ENCODE assay signal across 8 cellular contexts in the genomic region with DNA sequence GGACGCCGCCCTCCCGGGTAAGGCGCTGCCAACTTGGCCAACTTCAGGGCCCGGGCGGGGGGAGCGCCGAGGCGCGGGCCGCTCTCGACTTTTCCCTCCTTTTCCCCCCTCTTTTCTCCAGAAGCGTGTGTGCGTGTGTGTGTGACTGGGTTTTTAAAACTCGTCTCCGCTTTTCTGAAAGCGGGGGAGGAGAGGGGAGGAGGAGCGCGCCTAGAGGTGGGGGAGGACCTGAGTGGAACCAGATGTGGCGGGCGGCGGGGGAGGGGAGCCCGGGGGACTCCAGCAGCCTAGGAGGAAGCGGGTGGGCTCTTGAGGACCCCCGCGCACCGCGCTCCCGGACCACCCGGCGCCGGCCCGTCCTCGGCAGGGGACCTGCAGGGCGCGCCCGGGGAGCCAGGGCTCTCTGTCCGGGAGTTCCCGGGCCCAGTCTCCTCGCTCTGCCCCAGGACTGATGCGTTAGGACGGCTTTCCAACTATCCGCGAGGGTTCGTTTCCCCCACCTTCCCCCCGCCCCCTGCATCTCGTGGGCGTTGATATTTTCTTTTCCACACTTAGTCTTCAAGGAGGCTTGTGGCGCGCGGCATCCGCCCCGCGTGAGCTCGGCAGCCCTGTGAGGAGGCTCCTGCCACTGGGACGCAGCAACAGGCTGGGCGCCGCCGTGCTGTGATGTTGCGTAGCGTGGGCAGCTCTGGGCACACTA. TPM values are rescaled to one million over a fixed set of nuclear protein-coding genes. Genes with fewer than 3 reads are reported as not detected.
DNase-seq lines count a peak whose midpoint lies in the region; ATAC-seq and TF ChIP-seq lines count a peak whose summit lies in the region.

No MANE protein-coding gene starts in this region.

- peaks cover 31% of the 10 kb centered on the region for H3K4me1 ChIP-seq in DND-41 (ENCODE audit: insufficient read depth, low read length)
- peaks cover 23% of the 10 kb centered on the region for H3K4me1 ChIP-seq in HUES48 (ENCODE audit: control insufficient read depth, insufficient read depth, low read length)
- peaks cover 29 to 31% of the 10 kb centered on the region in 2 donors for H3K4me1 ChIP-seq in neuronal stem cell (ENCODE audit: control insufficient read depth in 2 of 2, insufficient read depth in 1 of 2, low read depth in 1 of 2, low read length in 2 of 2)
- H3K4me1 ChIP-seq in urinary bladder (ENCODE audit: insufficient read depth): no peaks in the 10 kb centered on the region

- H2AFZ ChIP-seq in DND-41 (ENCODE audit: low read depth, low read length) (peak overlapping the region; percentile 67), neuronal stem cell (ENCODE audit: low read length) (peak overlapping the region; percentile 92)

- peak overlapping the region; percentile 47 for H2BK120ac ChIP-seq in neuronal stem cell (ENCODE audit: low read depth, low read length)

- H3K23ac ChIP-seq in neuronal stem cell (ENCODE audit: low read depth, low read length, poor library complexity): peak overlapping the region; percentile 90

- no peak overlapping the region for H3K4ac ChIP-seq in neuronal stem cell (ENCODE audit: low read length)

- peak overlapping the region; percentile 97 for H3K4me2 ChIP-seq in DND-41 (ENCODE audit: insufficient read depth, low read length)
- peak overlapping the region; percentile 90 for H3K4me2 ChIP-seq in neuronal stem cell (ENCODE audit: insufficient read depth, low read length, poor library complexity, severe bottlenecking)

- H3K9me3 ChIP-seq in DND-41 (ENCODE audit: insufficient read depth, low read length, severe bottlenecking) (no peaks in the 10 kb centered on the region), HUES48 (ENCODE audit: control insufficient read depth, insufficient read depth, low read length) (no peaks in the 10 kb centered on the region), neuronal stem cell (replicated peaks in 1 of 2; ENCODE audit: control insufficient read depth in 2 of 2, insufficient read depth in 1 of 2, low read depth in 1 of 2, low read length in 2 of 2) (no peaks in the 10 kb centered on the region)

- WGBS in neuronal stem cell (ENCODE audit: extremely low coverage in 2 of 2, insufficient read length in 2 of 2, insufficient replicate concordance in 1 of 2), 2 donors: no CpG with 5 or more reads among the region's 61 CpGs
- WGBS in urinary bladder: 2% methylated on average over 61 of the region's 61 CpGs

- DNase-seq in DND-41: peak; percentile 73
- peak; percentile 17 for DNase-seq in activated T-cell treated with anti-CD3 and anti-CD28 coated beads for 1 hour (ENCODE audit: low read depth)
- peak; percentile 49 for DNase-seq in fibroblast of the conjunctiva (ENCODE audit: low read depth)
- peak; percentile 21 for DNase-seq in neuronal stem cell (ENCODE audit: low spot score)
- no peak for DNase-seq in activated gamma-delta T cell treated with Interleukin-2 at 50 U/mL for 16 hours

- H4K8ac ChIP-seq in neuronal stem cell (ENCODE audit: low read depth, low read length): no peak overlapping the region

- H3K79me1 ChIP-seq in neuronal stem cell (ENCODE audit: low read depth, low read length): peaks cover 9% of the 10 kb centered on the region

- TF ChIP-seq CTCF in DND-41 (IDR thresholded peaks at IDR 0.05; ENCODE audit: borderline replicate concordance, extremely low read depth, low read length, poor library complexity, severe bottlenecking): no peak

- H2BK12ac ChIP-seq in neuronal stem cell (ENCODE audit: low read length): peak overlapping the region; percentile 60

- H4K20me1 ChIP-seq in DND-41 (ENCODE audit: insufficient read depth, low read length): peaks cover 30% of the 10 kb centered on the region

- peak overlapping the region; percentile 33 for H3K27ac ChIP-seq in DND-41 (ENCODE audit: low read length)
- peak overlapping the region; percentile 54 for H3K27ac ChIP-seq in HUES48 (ENCODE audit: low read depth, low read length)
- H3K27ac ChIP-seq in neuronal stem cell (replicated peaks; ENCODE audit: low read length): peak overlapping the region; percentile 52
- peak overlapping the region; percentile 84 for H3K27ac ChIP-seq in urinary bladder (ENCODE audit: low read depth)

- peak overlapping the region; percentile 78 for H3K14ac ChIP-seq in neuronal stem cell (ENCODE audit: low read length)

- H4K91ac ChIP-seq in neuronal stem cell (ENCODE audit: low read depth, low read length, poor library complexity): no peak overlapping the region

- H2BK5ac ChIP-seq in neuronal stem cell (ENCODE audit: low read length): peak overlapping the region; percentile 97

- H3K27me3 ChIP-seq in DND-41 (ENCODE audit: insufficient read depth, low read length, poor library complexity) (no peaks in the 10 kb centered on the region), HUES48 (ENCODE audit: control insufficient read depth, insufficient read depth, low read length) (peaks cover 4% of the 10 kb centered on the region; the same call in 1 of the 2 replicates), neuronal stem cell (ENCODE audit: control insufficient read depth in 3 of 3, insufficient read depth in 3 of 3, low read depth in 1 of 3, low read length in 3 of 3) (no peaks in the 10 kb centered on the region)

- H2BK15ac ChIP-seq in neuronal stem cell (ENCODE audit: low read length): peak overlapping the region; percentile 69

- ATAC-seq in DND-41 (ENCODE audit: insufficient read depth, low read depth): peak; percentile 59
- ATAC-seq in GM21367 (IDR thresholded peaks at IDR 0.05; ENCODE audit: unreplicated experiment): no peak

- H2AK5ac ChIP-seq in neuronal stem cell (ENCODE audit: low read depth, low read length): peak overlapping the region; percentile 59

- peak overlapping the region; percentile 98 for H3K18ac ChIP-seq in neuronal stem cell (ENCODE audit: low read length)

- peak overlapping the region; percentile 25 to 91 for H3K4me3 ChIP-seq in DND-41 (ENCODE audit: low read depth in 1 of 2, low read length in 2 of 2)
- H3K4me3 ChIP-seq in HUES48 (ENCODE audit: low read depth, low read length): peak overlapping the region; percentile 84
- peak overlapping the region; percentile 73 to 95 for H3K4me3 ChIP-seq in neuronal stem cell (ENCODE audit: low read length in 2 of 2)
- peak overlapping the region; percentile 55 for H3K4me3 ChIP-seq in urinary bladder (ENCODE audit: low read depth, low read length)

- H3K36me3 ChIP-seq in DND-41 (ENCODE audit: insufficient read depth, low read length) (no peaks in the 10 kb centered on the region), HUES48 (ENCODE audit: control insufficient read depth, insufficient read depth, low read length) (no peaks in the 10 kb centered on the region), neuronal stem cell (replicated peaks in 1 of 2; ENCODE audit: control insufficient read depth in 2 of 2, insufficient read depth in 2 of 2, low read length in 2 of 2) (peaks cover 0 to 23% of the 10 kb centered on the region in 2 donors), urinary bladder (ENCODE audit: insufficient read depth) (no peaks in the 10 kb centered on the region)

- peak overlapping the region; percentile 74 for H3K9ac ChIP-seq in DND-41 (ENCODE audit: low read depth, low read length)
- peak overlapping the region; percentile 64 for H3K9ac ChIP-seq in HUES48 (ENCODE audit: low read depth, low read length)
- H3K9ac ChIP-seq in neuronal stem cell (ENCODE audit: low read depth, low read length, poor library complexity): peak overlapping the region; percentile 95

- H3K79me2 ChIP-seq in DND-41 (ENCODE audit: insufficient read depth, low read length): no peaks in the 10 kb centered on the region; the same call in 1 of the 2 replicates

RNA-seq across cellular contexts. Expression of gene MRC2, which starts 0.6 kb away (rescaled TPM):
- polyA plus RNA-seq in neuronal stem cell (2013, experiment 1 of 2): 31.9 TPM
- polyA plus RNA-seq in neuronal stem cell (2013, experiment 2 of 2): 33.3 TPM
- total RNA-seq in urinary bladder: 206 TPM
- 45.1 TPM for polyA plus RNA-seq in urinary bladder

Comparison
In these comparisons a context has a peak if more than half of its experiments do, and no peak if none do; other contexts are left out.
1. H3K27ac ChIP-seq: peak in every context shown above with its lines; median percentile 84 in urinary bladder; 54 in HUES48; 52 in neuronal stem cell; 33 in DND-41.